ENCODE assay signal across 21 cellular contexts in the genomic region with DNA sequence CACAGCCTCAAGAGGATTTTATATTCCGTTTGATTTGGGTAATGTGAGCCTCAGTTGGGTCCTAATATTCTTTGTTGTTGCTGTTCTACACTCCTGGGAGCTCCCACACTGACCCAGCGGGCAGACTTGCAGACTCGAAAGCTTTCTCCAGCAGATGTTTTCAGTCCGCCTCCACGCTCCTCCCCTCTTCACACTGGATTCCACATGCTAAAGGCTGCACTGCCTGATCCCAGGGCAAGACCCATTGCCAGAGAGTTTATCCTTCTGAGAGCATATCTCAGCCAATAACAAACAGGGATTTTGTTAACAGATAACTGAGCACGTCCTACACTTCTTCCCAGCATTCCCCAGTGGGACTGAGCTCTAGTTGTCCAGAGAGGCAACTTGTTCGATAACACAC. TPM values are rescaled to one million over a fixed set of nuclear protein-coding genes. Genes with fewer than 3 reads are reported as not detected.
DNase-seq lines count a peak whose midpoint lies in the region; ATAC-seq, FAIRE-seq and TF ChIP-seq lines count a peak whose summit lies in the region.
"Had no signal": no experiment of that assay in that cellular context is flagged by ENCODE, and none has a peak within 500 bp of the region (broad histone marks: within the 10 kb centered on the region; RNA-seq: fewer than 3 reads in every experiment).

No MANE protein-coding gene starts in this region.

- DNase-seq in AG08395 (ENCODE audit: low spot score) (peak; percentile 35), astrocyte (ENCODE audit: low read depth) (no peak), heart right ventricle (peak; percentile 51 to 58), neural crest cell (ENCODE audit: low read depth, low spot score) (no peak), NCI-H1694 treated with DMSO at 0.1 percent for 48 hours (lab: John Stamatoyannopoulos, UW) (no peak), T-helper 1 cell (no peak)
- DNase-seq in stimulated activated naive CD8-positive, alpha-beta T cell treated with anti-CD3 and anti-CD28 coated beads, Interleukin-15, amount 100 ng/mL, for 72 hours = no peak
- DNase-seq: activated CD4-positive, alpha-beta T cell treated with anti-CD3 and anti-CD28 coated beads, Interleukin-2, amount 10 ng/mL, durations not matched to agents 24 days and 14 days; activated gamma-delta T cell treated with Interleukin-2 at 50 U/mL for 16 hours; CD4-positive, CD25-positive, alpha-beta regulatory T cell; GF-D8; naive thymus-derived CD4-positive, alpha-beta T cell; NCI-H1417; NCI-H345; NK-92 treated with Interleukin-12 subunit alpha and Interleukin-12 subunit beta, amount 100 ng/mL, for 24 hours; RPMI8226; spleen had no signal

- H3K4me3 Mint-ChIP-seq in astrocyte (ENCODE audit: unreplicated experiment) (no peak overlapping the region), neural crest cell (no peak overlapping the region)
- H3K4me3 Mint-ChIP-seq in stimulated activated naive CD8-positive, alpha-beta T cell treated with anti-CD3 and anti-CD28 coated beads, Interleukin-15, amount 100 ng/mL, for 72 hours = no peak overlapping the region
- H3K4me3 Mint-ChIP-seq: activated CD4-positive, alpha-beta T cell treated with anti-CD3 and anti-CD28 coated beads, Interleukin-2, amount 10 ng/mL, durations not matched to agents 24 days and 14 days; CD4-positive, CD25-positive, alpha-beta regulatory T cell; naive thymus-derived CD4-positive, alpha-beta T cell had no signal

- H3K36me3 Mint-ChIP-seq in astrocyte (ENCODE audit: low read depth, unreplicated experiment) (no peaks in the 10 kb centered on the region), neural crest cell (ENCODE audit: low read depth) (peaks cover under 1% of the 10 kb centered on the region)
- H3K36me3 Mint-ChIP-seq: CD4-positive, CD25-positive, alpha-beta regulatory T cell had no signal

- no peak overlapping the region for H3K4me3 ChIP-seq in astrocyte (ENCODE audit: insufficient read depth, low read depth, low read length)
- H3K4me3 ChIP-seq in heart right ventricle = no peak overlapping the region
- H3K4me3 ChIP-seq: ascending aorta, lung, spleen had no signal

- no peak overlapping the region for H2AFZ ChIP-seq in astrocyte (ENCODE audit: low read depth, low read length)

- ATAC-seq in heart right ventricle (peak; percentile 67 to 93 (median 86)), HG02759 (IDR thresholded peaks at IDR 0.05; ENCODE audit: unreplicated experiment) (no peak)
- no peak for ATAC-seq in stimulated activated naive CD8-positive, alpha-beta T cell treated with anti-CD3 and anti-CD28 coated beads, Interleukin-15, amount 100 ng/mL, for 72 hours
- ATAC-seq: naive thymus-derived CD4-positive, alpha-beta T cell had no signal

- intact Hi-C loops in heart right ventricle (cut with DNase I) = no loop called here

- no peak for TF ChIP-seq CTCF in astrocyte (IDR thresholded peaks at IDR 0.05; ENCODE audit: insufficient read depth, low read depth, low read length)
- no peak for TF ChIP-seq CTCF in heart right ventricle (IDR thresholded peaks at IDR 0.05)
- TF ChIP-seq CTCF in neural crest cell (conservative IDR thresholded peaks at IDR 0.05) = no peak

- H3K9ac ChIP-seq in astrocyte (ENCODE audit: low read length) = no peak overlapping the region

- H3K9me3 ChIP-seq in astrocyte (ENCODE audit: insufficient read depth, low read depth, low read length) = no peaks in the 10 kb centered on the region
- no peaks in the 10 kb centered on the region for H3K9me3 ChIP-seq in heart right ventricle
- H3K9me3 ChIP-seq: ascending aorta, spleen had no signal

- no peaks in the 10 kb centered on the region for H4K20me1 ChIP-seq in astrocyte (ENCODE audit: insufficient read depth, low read length)

- no peaks in the 10 kb centered on the region for H3K27me3 ChIP-seq in astrocyte (ENCODE audit: insufficient read depth, low read length)
- peaks cover 0 to 18% (median 3%) of the 10 kb centered on the region in 7 donors for H3K27me3 ChIP-seq in heart right ventricle
- H3K27me3 ChIP-seq: ascending aorta had no signal

- 32% methylated on average over 7 of the region's 7 CpGs for WGBS in heart right ventricle, 2 donors

- H3K4me2 ChIP-seq in astrocyte (ENCODE audit: low read length) = no peak overlapping the region

- no peaks in the 10 kb centered on the region for H3K79me2 ChIP-seq in astrocyte (ENCODE audit: insufficient read depth, low read length)

- H3K27me3 Mint-ChIP-seq in astrocyte (ENCODE audit: low read depth, unreplicated experiment) (peaks cover 18% of the 10 kb centered on the region), neural crest cell (ENCODE audit: low read depth) (peaks cover 35% of the 10 kb centered on the region)
- peaks cover 32% of the 10 kb centered on the region for H3K27me3 Mint-ChIP-seq in stimulated activated naive CD8-positive, alpha-beta T cell treated with anti-CD3 and anti-CD28 coated beads, Interleukin-15, amount 100 ng/mL, for 72 hours

- H3K9me3 Mint-ChIP-seq in astrocyte (ENCODE audit: unreplicated experiment) = no peaks in the 10 kb centered on the region
- H3K9me3 Mint-ChIP-seq in neural crest cell = peaks cover under 1% of the 10 kb centered on the region
- no peaks in the 10 kb centered on the region for H3K9me3 Mint-ChIP-seq in stimulated activated naive CD8-positive, alpha-beta T cell treated with anti-CD3 and anti-CD28 coated beads, Interleukin-15, amount 100 ng/mL, for 72 hours
- H3K9me3 Mint-ChIP-seq: activated CD4-positive, alpha-beta T cell treated with anti-CD3 and anti-CD28 coated beads, Interleukin-2, amount 10 ng/mL, durations not matched to agents 24 days and 14 days had no signal

- H3K36me3 ChIP-seq in astrocyte (ENCODE audit: insufficient read depth, low read length) (no peaks in the 10 kb centered on the region), heart right ventricle (no peaks in the 10 kb centered on the region)
- H3K36me3 ChIP-seq: ascending aorta, spleen had no signal

- H3K27ac ChIP-seq in astrocyte (ENCODE audit: low read depth, low read length) = no peak overlapping the region
- H3K27ac ChIP-seq in heart right ventricle = no peak overlapping the region
- H3K27ac ChIP-seq: ascending aorta, spleen had no signal

- peak overlapping the region; percentile 42 for H3K27ac Mint-ChIP-seq in astrocyte (ENCODE audit: unreplicated experiment)
- peak overlapping the region; percentile 70 for H3K27ac Mint-ChIP-seq in neural crest cell (ENCODE audit: unreplicated experiment)
- no peak overlapping the region for H3K27ac Mint-ChIP-seq in stimulated activated naive CD8-positive, alpha-beta T cell treated with anti-CD3 and anti-CD28 coated beads, Interleukin-15, amount 100 ng/mL, for 72 hours
- H3K27ac Mint-ChIP-seq: activated CD4-positive, alpha-beta T cell treated with anti-CD3 and anti-CD28 coated beads, Interleukin-2, amount 10 ng/mL, durations not matched to agents 24 days and 14 days; CD4-positive, CD25-positive, alpha-beta regulatory T cell; naive thymus-derived CD4-positive, alpha-beta T cell had no signal

- FAIRE-seq in astrocyte (lab: Jason Lieb, UNC) = no peak

- H3K4me1 ChIP-seq in astrocyte (ENCODE audit: insufficient read depth, low read length) = no peaks in the 10 kb centered on the region
- peaks cover 0 to 12% (median 0%) of the 10 kb centered on the region in 9 donors for H3K4me1 ChIP-seq in heart right ventricle
- H3K4me1 ChIP-seq: ascending aorta, spleen had no signal

- H3K4me1 Mint-ChIP-seq in astrocyte (ENCODE audit: low read depth, unreplicated experiment) (peaks cover 5% of the 10 kb centered on the region), neural crest cell (peaks cover 4% of the 10 kb centered on the region)
- H3K4me1 Mint-ChIP-seq in stimulated activated naive CD8-positive, alpha-beta T cell treated with anti-CD3 and anti-CD28 coated beads, Interleukin-15, amount 100 ng/mL, for 72 hours = no peaks in the 10 kb centered on the region
- H3K4me1 Mint-ChIP-seq: activated CD4-positive, alpha-beta T cell treated with anti-CD3 and anti-CD28 coated beads, Interleukin-2, amount 10 ng/mL, durations not matched to agents 24 days and 14 days; CD4-positive, CD25-positive, alpha-beta regulatory T cell; naive thymus-derived CD4-positive, alpha-beta T cell had no signal

RNA-seq across cellular contexts. Expression of a gene that starts 8.0 kb away (rescaled TPM):
- total RNA-seq in astrocyte = 0.09 and 0.12 TPM in 2 replicates
- 1 to 10 TPM in 6 of 10 donors, under 1 TPM in 4; 0.30 to 2.5 (median 1.1) TPM for total RNA-seq in heart right ventricle
- 1 to 10 TPM; 1.1 to 2.2 TPM for polyA plus RNA-seq in heart right ventricle
- total RNA-seq in neural crest cell = not detected in 2 replicates
- total RNA-seq: A673; activated CD4-positive, alpha-beta T cell treated with anti-CD3 and anti-CD28 coated beads, Interleukin-2, amount 10 ng/mL, durations not matched to agents 24 days and 14 days; ascending aorta; CD4-positive, CD25-positive, alpha-beta regulatory T cell had no signal
- polyA plus RNA-seq: CD4-positive, CD25-positive, alpha-beta regulatory T cell; naive thymus-derived CD4-positive, alpha-beta T cell had no signal

Comparison
In these comparisons a context has a peak if more than half of its experiments do, and no peak if none do; other contexts are left out.
1. DNase-seq: peak in AG08395 (single experiment) and heart right ventricle (2 of 2); none in astrocyte (single experiment), neural crest cell (single experiment), NCI-H1694 treated with DMSO at 0.1 percent for 48 hours (single experiment), T-helper 1 cell (0 of 5) and stimulated activated naive CD8-positive, alpha-beta T cell treated with anti-CD3 and anti-CD28 coated beads, Interleukin-15, amount 100 ng/mL, for 72 hours (0 of 2).
2. H3K27ac Mint-ChIP-seq: peak in astrocyte (single experiment) and neural crest cell (single experiment); none in stimulated activated naive CD8-positive, alpha-beta T cell treated with anti-CD3 and anti-CD28 coated beads, Interleukin-15, amount 100 ng/mL, for 72 hours (0 of 2).
3. ATAC-seq: peak in heart right ventricle (8 of 8); none in HG02759 (single experiment) and stimulated activated naive CD8-positive, alpha-beta T cell treated with anti-CD3 and anti-CD28 coated beads, Interleukin-15, amount 100 ng/mL, for 72 hours (single experiment).